9 cellular contexts compared by ENCODE assay signal in genomic region chr13:24217601-24218281, GRCh38. TPM values are rescaled to one million over a fixed set of nuclear protein-coding genes. Genes with fewer than 3 reads are reported as not detected.
DNase-seq lines count a peak whose midpoint lies in the region; FAIRE-seq and TF ChIP-seq lines count a peak whose summit lies in the region.
"Had no signal": no experiment of that assay in that cellular context is flagged by ENCODE, and none has a peak within 500 bp of the region (broad histone marks: within the 10 kb centered on the region; RNA-seq: fewer than 3 reads in every experiment).

No MANE protein-coding gene starts in this region.

- peaks cover 2% of the 10 kb centered on the region for H4K20me1 ChIP-seq in Loucy (ENCODE audit: insufficient read depth, low read length, poor library complexity, severe bottlenecking)

- H3K9me2 ChIP-seq in Loucy (replicated peaks; ENCODE audit: low read depth, low read length) = no peaks in the 10 kb centered on the region

- H3K4me1 ChIP-seq in Loucy (ENCODE audit: insufficient read depth, low read length, poor library complexity, severe bottlenecking) = peaks cover 41% of the 10 kb centered on the region
- peaks cover 7% of the 10 kb centered on the region for H3K4me1 ChIP-seq in endodermal cell (ENCODE audit: control insufficient read depth, insufficient read depth, low read length)
- H3K4me1 ChIP-seq in small intestine (ENCODE audit: control insufficient read depth in 2 of 2, insufficient read depth in 1 of 2, low read depth in 1 of 2, low read length in 1 of 2) = peaks cover 3 to 10% of the 10 kb centered on the region in 2 donors

- peaks cover 68% of the 10 kb centered on the region for H3K79me2 ChIP-seq in Loucy (ENCODE audit: insufficient read depth, low read length)

- peaks cover 3% of the 10 kb centered on the region; the same call in 1 of the 2 replicates for H3F3A ChIP-seq in Loucy (ENCODE audit: low read depth)

- FAIRE-seq in small intestine (lab: Jason Lieb, UNC) = no peak
- FAIRE-seq: A204.1 had no signal

- H3K36me3 Mint-ChIP-seq in endodermal cell (ENCODE audit: low read depth) = peaks cover 7% of the 10 kb centered on the region
- H3K36me3 Mint-ChIP-seq in glutamatergic neuron (ENCODE audit: unreplicated experiment) = peaks cover 3% of the 10 kb centered on the region

- H3K4me2 ChIP-seq in Loucy (ENCODE audit: low read depth, low read length, poor library complexity, severe bottlenecking) = peak overlapping the region; percentile 59

- H3K27ac ChIP-seq in endodermal cell (ENCODE audit: low read depth, low read length) = no peak overlapping the region
- H3K27ac ChIP-seq in small intestine (ENCODE audit: low read depth in 1 of 2, low read length in 1 of 2) = peak overlapping the region; percentile 80 to 90

- no peaks in the 10 kb centered on the region for H3K27me3 Mint-ChIP-seq in endodermal cell (ENCODE audit: insufficient read depth)
- peaks cover 7% of the 10 kb centered on the region for H3K27me3 Mint-ChIP-seq in glutamatergic neuron (ENCODE audit: unreplicated experiment)

- H3K27ac Mint-ChIP-seq in endodermal cell = peak overlapping the region; percentile 72
- no peak overlapping the region for H3K27ac Mint-ChIP-seq in glutamatergic neuron (ENCODE audit: unreplicated experiment)

- H3K4me3 Mint-ChIP-seq in endodermal cell = no peak overlapping the region
- H3K4me3 Mint-ChIP-seq in glutamatergic neuron (ENCODE audit: unreplicated experiment) = no peak overlapping the region

- H3K27me3 ChIP-seq in Loucy (ENCODE audit: insufficient read depth, low read length, poor library complexity, severe bottlenecking) = no peaks in the 10 kb centered on the region
- no peaks in the 10 kb centered on the region for H3K27me3 ChIP-seq in endodermal cell (ENCODE audit: control insufficient read depth, insufficient read depth, low read length, poor library complexity, severe bottlenecking)
- H3K27me3 ChIP-seq in small intestine (ENCODE audit: control insufficient read depth in 2 of 2, insufficient read depth in 2 of 2, low read length in 2 of 2) = no peaks in the 10 kb centered on the region

- H3K4me3 ChIP-seq in Loucy (ENCODE audit: low read length, poor library complexity, severe bottlenecking) (peak overlapping the region; percentile 15), endodermal cell (ENCODE audit: low read length) (no peak overlapping the region), small intestine (ENCODE audit: low read depth in 1 of 2, low read length in 2 of 2) (no peak overlapping the region)

- H3K36me3 ChIP-seq in Loucy (ENCODE audit: insufficient read depth, low read length) (no peaks in the 10 kb centered on the region; the same call in 1 of the 2 replicates), endodermal cell (ENCODE audit: control insufficient read depth, insufficient read depth, low read length) (no peaks in the 10 kb centered on the region), small intestine (ENCODE audit: control insufficient read depth in 2 of 2, insufficient read depth in 2 of 2, low read length in 2 of 2) (no peaks in the 10 kb centered on the region)

- H3K4me1 Mint-ChIP-seq in endodermal cell = peaks cover 31% of the 10 kb centered on the region
- H3K4me1 Mint-ChIP-seq in glutamatergic neuron (ENCODE audit: low read depth, unreplicated experiment) = peaks cover 10% of the 10 kb centered on the region

- no peaks in the 10 kb centered on the region for H3K9me3 ChIP-seq in Loucy (ENCODE audit: insufficient read depth, low read depth, low read length)
- H3K9me3 ChIP-seq in endodermal cell (ENCODE audit: control insufficient read depth, low read length) = no peaks in the 10 kb centered on the region
- H3K9me3 ChIP-seq in small intestine (ENCODE audit: control insufficient read depth, low read depth) = no peaks in the 10 kb centered on the region

- WGBS in endodermal cell (ENCODE audit: insufficient coverage in 1 of 2, insufficient read length in 1 of 2), 2 experiments = 85 to 100% methylated on average over 3 to 6 of the region's 6 CpGs
- 33 to 50% (median 40%) methylated on average over 6 of the region's 6 CpGs for WGBS in small intestine, 3 donors

- TF ChIP-seq CTCF in Loucy (conservative IDR thresholded peaks at IDR 0.05; ENCODE audit: low read length) (no peak), endodermal cell (conservative IDR thresholded peaks at IDR 0.05) (no peak), glutamatergic neuron (IDR thresholded peaks at IDR 0.05; ENCODE audit: partially characterized antibody, unreplicated experiment) (no peak)

- no peaks in the 10 kb centered on the region for H3K9me3 Mint-ChIP-seq in endodermal cell
- H3K9me3 Mint-ChIP-seq in glutamatergic neuron (ENCODE audit: unreplicated experiment) = no peaks in the 10 kb centered on the region

- H3K9ac ChIP-seq in Loucy (ENCODE audit: low read depth, low read length, poor library complexity, severe bottlenecking) = peak overlapping the region; percentile 0
- no peak overlapping the region for H3K9ac ChIP-seq in endodermal cell (ENCODE audit: extremely low read depth, low read length, poor library complexity, severe bottlenecking)

- peak; percentile 4 for DNase-seq in DMS 273 (lab: John Stamatoyannopoulos, UW; ENCODE audit: unreplicated experiment)
- DNase-seq in DMS 273 treated with DMSO at 0.1 percent for 48 hours (lab: John Stamatoyannopoulos, UW) = no peak
- peak; percentile 67 for DNase-seq in endodermal cell
- peak; percentile 88 for DNase-seq in small intestine
- DNase-seq in stimulated activated CD4-positive, alpha-beta T cell treated with anti-CD3 and anti-CD28 coated beads, Interleukin-1b, Interleukin-23, amount 100 ng/mL, for 48 hours = no peak
- no peak for DNase-seq in NCI-H146 treated with DMSO at 0.1 percent for 48 hours (lab: John Stamatoyannopoulos, UW; ENCODE audit: unreplicated experiment)
- no peak for DNase-seq in glutamatergic neuron

- H2AFZ ChIP-seq in Loucy (ENCODE audit: low read length) = no peak overlapping the region

RNA-seq across cellular contexts. Expression of gene SPATA13, which starts 57.2 kb away (rescaled TPM):
- total RNA-seq in endodermal cell (10 to 100 TPM; 19.4 to 24.8 TPM), glutamatergic neuron (ENCODE audit: unreplicated experiment) (7.4 TPM)
- 21.3 TPM for polyA plus RNA-seq in endodermal cell (2013, experiment 1 of 2)
- polyA plus RNA-seq in endodermal cell (2013, experiment 2 of 2) = 20.5 TPM
- polyA plus RNA-seq in small intestine = 10 to 100 TPM in 2 of 3 donors, 1 to 10 TPM in 1; 10.0 to 57.0 (median 13.6) TPM

Comparison
In these comparisons a context has a peak if more than half of its experiments do, and no peak if none do; other contexts are left out.
1. DNase-seq: peak in DMS 273 (single experiment), endodermal cell (single experiment) and small intestine (single experiment); none in DMS 273 treated with DMSO at 0.1 percent for 48 hours (single experiment), stimulated activated CD4-positive, alpha-beta T cell treated with anti-CD3 and anti-CD28 coated beads, Interleukin-1b, Interleukin-23, amount 100 ng/mL, for 48 hours (single experiment), NCI-H146 treated with DMSO at 0.1 percent for 48 hours (single experiment) and glutamatergic neuron (single experiment).